In genomic region chr3:39592306-39592705, GRCh38 we compare ENCODE assay signal across 26 cellular contexts.
"Had no signal": no experiment of that assay in that cellular context is flagged by ENCODE, and none has a peak within 500 bp of the region (broad histone marks: within the 10 kb centered on the region; RNA-seq: fewer than 3 reads in every experiment).

No MANE protein-coding gene starts in this region.

- H3K4me3 Mint-ChIP-seq: activated naive CD8-positive, alpha-beta T cell treated with anti-CD3 and anti-CD28 coated beads for 36 hours; central memory CD8-positive, alpha-beta T cell; natural killer cell; neural progenitor cell; T-cell had no signal

- H3K36me3 Mint-ChIP-seq: activated naive CD8-positive, alpha-beta T cell treated with anti-CD3 and anti-CD28 coated beads for 36 hours; natural killer cell; neural progenitor cell; T-cell had no signal

- ATAC-seq: heart left ventricle, left lung, lower lobe of right lung, natural killer cell, right cardiac atrium, T-cell had no signal

- H3K9me3 ChIP-seq: esophagus squamous epithelium, heart left ventricle, left lung, lower lobe of right lung, spleen, suprapubic skin, tibial artery had no signal

- H3K36me3 ChIP-seq: esophagus squamous epithelium, heart left ventricle, left lung, lower lobe of right lung, neural progenitor cell, spleen, suprapubic skin, tibial artery had no signal

- H3K9me3 Mint-ChIP-seq: activated naive CD8-positive, alpha-beta T cell treated with anti-CD3 and anti-CD28 coated beads for 36 hours; central memory CD8-positive, alpha-beta T cell; natural killer cell; neural progenitor cell; T-cell had no signal

- DNase-seq: activated CD4-positive, alpha-beta T cell treated with anti-CD3 and anti-CD28 coated beads for 4 hours; activated CD4-positive, alpha-beta T cell treated with anti-CD3 and anti-CD28 coated beads, Interleukin-2, amount 50 U/mL, for 4 hours; activated CD8-positive, alpha-beta memory T cell treated with anti-CD3 and anti-CD28 coated beads for 24 hours; activated effector memory CD4-positive, alpha-beta T cell treated with Interleukin-2 at 50 U/mL for 16 hours; activated naive CD4-positive, alpha-beta T cell treated with Interleukin-2 at 50 U/mL for 16 hours; activated naive CD8-positive, alpha-beta T cell treated with anti-CD3 and anti-CD28 coated beads for 36 hours; effector CD4-positive, alpha-beta T cell; esophagus squamous epithelium; heart left ventricle; kidney glomerular epithelial cell; left lung; lower lobe of right lung; mesenchymal stem cell; natural killer cell; occipital lobe; right cardiac atrium; spleen; stimulated activated naive CD4-positive, alpha-beta T cell; T-cell; tibial artery had no signal

- H3K27me3 ChIP-seq: esophagus squamous epithelium, heart left ventricle, left lung, neural progenitor cell, spleen, suprapubic skin, tibial artery had no signal

- H3K4me1 Mint-ChIP-seq: activated naive CD8-positive, alpha-beta T cell treated with anti-CD3 and anti-CD28 coated beads for 36 hours; central memory CD8-positive, alpha-beta T cell; natural killer cell; neural progenitor cell; T-cell had no signal

- H3K27ac Mint-ChIP-seq: activated naive CD8-positive, alpha-beta T cell treated with anti-CD3 and anti-CD28 coated beads for 36 hours; natural killer cell; neural progenitor cell; T-cell had no signal

- H3K27me3 Mint-ChIP-seq: activated naive CD8-positive, alpha-beta T cell treated with anti-CD3 and anti-CD28 coated beads for 36 hours had no signal

- H3K27ac ChIP-seq: epithelial cell of prostate, esophagus squamous epithelium, heart left ventricle, left lung, lower lobe of right lung, neural progenitor cell, parathyroid adenoma, spleen, suprapubic skin, tibial artery, VCaP had no signal

- H3K4me1 ChIP-seq: esophagus squamous epithelium, heart left ventricle, left lung, lower lobe of right lung, neural progenitor cell, parathyroid adenoma, spleen, suprapubic skin, tibial artery had no signal

- H3K4me3 ChIP-seq: esophagus squamous epithelium, heart left ventricle, left lung, lower lobe of right lung, neural progenitor cell, spleen, suprapubic skin, tibial artery had no signal
